In genomic region chr17:55334285-55334684, GRCh38 we compare ENCODE assay signal across 26 cellular contexts.
DNase-seq lines count a peak whose midpoint lies in the region; ATAC-seq, FAIRE-seq and TF ChIP-seq lines count a peak whose summit lies in the region.
"Had no signal": no experiment of that assay in that cellular context is flagged by ENCODE, and none has a peak within 500 bp of the region (broad histone marks: within the 10 kb centered on the region; RNA-seq: fewer than 3 reads in every experiment).

No MANE protein-coding gene starts in this region.

- H3K27ac ChIP-seq in GM23338 (ENCODE audit: low read depth) (no peak overlapping the region), astrocyte (ENCODE audit: low read depth, low read length) (no peak overlapping the region), thoracic aorta (no peak overlapping the region)
- H3K27ac ChIP-seq: BLaER1, esophagus squamous epithelium, KMS-11, skin epidermis had no signal

- no peaks in the 10 kb centered on the region for H3K36me3 ChIP-seq in GM23338 (ENCODE audit: insufficient read depth)
- H3K36me3 ChIP-seq in astrocyte (ENCODE audit: insufficient read depth, low read length): no peaks in the 10 kb centered on the region
- no peaks in the 10 kb centered on the region for H3K36me3 ChIP-seq in thoracic aorta
- H3K36me3 ChIP-seq: BLaER1, esophagus squamous epithelium had no signal

- no peak for DNase-seq in GM23338 (ENCODE audit: low spot score)
- DNase-seq in astrocyte (ENCODE audit: low read depth): peak; percentile 73
- DNase-seq in foreskin fibroblast: peak; percentile 51 to 80
- DNase-seq in thoracic aorta (ENCODE audit: low spot score): no peak
- DNase-seq in OCI-M2 (lab: John Stamatoyannopoulos, UW; ENCODE audit: unreplicated experiment): no peak
- DNase-seq in stimulated activated naive CD8-positive, alpha-beta T cell treated with anti-CD3 and anti-CD28 coated beads, Interleukin-15, Interleukin-2, amounts not matched to agents 100 U/mL and 50 U/mL, for 24 hours: no peak
- no peak for DNase-seq in glomerular visceral epithelial cell (ENCODE audit: extremely low spot score)
- no peak for DNase-seq in HEK293T (ENCODE audit: extremely low spot score)
- DNase-seq: activated CD4-positive, alpha-beta T cell treated with anti-CD3 and anti-CD28 coated beads, Interleukin-2, amount 10 ng/mL, durations not matched to agents 7 days and 5 days; activated gamma-delta T cell; cerebellar nuclear complex; effector CD8-positive, alpha-beta T cell; esophagus squamous epithelium; GDM1; kidney glomerular epithelial cell; mesenchymal stem cell; naive thymus-derived CD8-positive, alpha-beta T cell; NCI-H1048; NCI-H2029 treated with DMSO at 0.1 percent for 48 hours; NCI-H524; stimulated activated CD4-positive, alpha-beta T cell treated with anti-CD3 and anti-CD28 coated beads, Interleukin-2, amount 100 ng/mL, for 48 hours; SW 1271 had no signal

- H3K36me3 Mint-ChIP-seq in GM23338 (ENCODE audit: low read depth) (no peaks in the 10 kb centered on the region), astrocyte (ENCODE audit: low read depth, unreplicated experiment) (no peaks in the 10 kb centered on the region)
- H3K36me3 Mint-ChIP-seq: naive thymus-derived CD8-positive, alpha-beta T cell had no signal

- no peak overlapping the region for H3K4me3 ChIP-seq in GM23338
- H3K4me3 ChIP-seq in astrocyte (ENCODE audit: insufficient read depth, low read depth, low read length): no peak overlapping the region
- H3K4me3 ChIP-seq in foreskin fibroblast (ENCODE audit: low read depth in 1 of 2, low read length in 2 of 2): no peak overlapping the region
- H3K4me3 ChIP-seq in thoracic aorta: no peak overlapping the region
- H3K4me3 ChIP-seq: BLaER1, esophagus squamous epithelium, skin epidermis had no signal

- H3K9me2 ChIP-seq in GM23338 (ENCODE audit: insufficient read depth): no peaks in the 10 kb centered on the region

- H3K9me3 ChIP-seq in astrocyte (ENCODE audit: insufficient read depth, low read depth, low read length) (no peaks in the 10 kb centered on the region), thoracic aorta (no peaks in the 10 kb centered on the region)
- H3K9me3 ChIP-seq: esophagus squamous epithelium had no signal

- H2AFZ ChIP-seq in GM23338: peak overlapping the region; percentile 28; the same call in 1 of the 2 replicates
- H2AFZ ChIP-seq in astrocyte (ENCODE audit: low read depth, low read length): peak overlapping the region; percentile 30

- TF ChIP-seq CTCF in GM23338 (conservative IDR thresholded peaks at IDR 0.05; ENCODE audit: low read depth in 2 of 2) (no peak), astrocyte (IDR thresholded peaks at IDR 0.05; ENCODE audit: insufficient read depth, low read depth, low read length) (no peak), foreskin fibroblast (IDR thresholded peaks at IDR 0.05; ENCODE audit: low read depth, low read length) (no peak), thoracic aorta (IDR thresholded peaks at IDR 0.05) (no peak)

- H4K20me1 ChIP-seq in GM23338 (replicated peaks; ENCODE audit: insufficient read depth) (no peaks in the 10 kb centered on the region), astrocyte (ENCODE audit: insufficient read depth, low read length) (no peaks in the 10 kb centered on the region)
- H4K20me1 ChIP-seq: BLaER1 had no signal

- H3K9me3 Mint-ChIP-seq in GM23338: no peaks in the 10 kb centered on the region
- peaks cover 2% of the 10 kb centered on the region for H3K9me3 Mint-ChIP-seq in astrocyte (ENCODE audit: unreplicated experiment)
- H3K9me3 Mint-ChIP-seq: naive thymus-derived CD8-positive, alpha-beta T cell had no signal

- POLR2A ChIA-PET in HEK293T (lab: Yijun Ruan, JAX): no interaction called here

- ATAC-seq in GM23338: no peak
- ATAC-seq in thoracic aorta (ENCODE audit: insufficient number of reproducible peaks, low FRiP score, low read depth): peak; percentile 50
- no peak for ATAC-seq in stimulated activated naive CD8-positive, alpha-beta T cell treated with anti-CD3 and anti-CD28 coated beads, Interleukin-15, Interleukin-2, amounts not matched to agents 100 U/mL and 50 U/mL, for 24 hours
- ATAC-seq: naive thymus-derived CD8-positive, alpha-beta T cell had no signal

- no peak overlapping the region for H3K4me3 Mint-ChIP-seq in GM23338
- no peak overlapping the region for H3K4me3 Mint-ChIP-seq in astrocyte (ENCODE audit: unreplicated experiment)
- H3K4me3 Mint-ChIP-seq: activated CD4-positive, alpha-beta T cell treated with anti-CD3 and anti-CD28 coated beads, Interleukin-2, amount 10 ng/mL, durations not matched to agents 7 days and 5 days; naive thymus-derived CD8-positive, alpha-beta T cell had no signal

- no peak overlapping the region for H3K9ac ChIP-seq in astrocyte (ENCODE audit: low read length)
- H3K9ac ChIP-seq: BLaER1, KMS-11 had no signal

- H3K4me2 ChIP-seq in GM23338 (no peak overlapping the region), astrocyte (ENCODE audit: low read length) (no peak overlapping the region)
- H3K4me2 ChIP-seq: BLaER1, KMS-11 had no signal

- H3F3A ChIP-seq in GM23338 (replicated peaks; ENCODE audit: low read depth): no peaks in the 10 kb centered on the region

- no peak overlapping the region for H3K27ac Mint-ChIP-seq in GM23338
- no peak overlapping the region for H3K27ac Mint-ChIP-seq in astrocyte (ENCODE audit: unreplicated experiment)
- H3K27ac Mint-ChIP-seq: activated CD4-positive, alpha-beta T cell treated with anti-CD3 and anti-CD28 coated beads, Interleukin-2, amount 10 ng/mL, durations not matched to agents 7 days and 5 days; naive thymus-derived CD8-positive, alpha-beta T cell had no signal

- CTCF ChIA-PET in HEK293T (lab: Yijun Ruan, JAX): interaction anchor here (0.6 kb wide), 1 partner anchor 18 kb away, joined by 3 read pairs; no protein-coding TSS in a partner anchor

- H3K27me3 Mint-ChIP-seq in GM23338 (ENCODE audit: insufficient read depth, low read depth, poor library complexity) (peaks cover 5% of the 10 kb centered on the region), astrocyte (ENCODE audit: low read depth, unreplicated experiment) (peaks cover 16% of the 10 kb centered on the region)

- H3K27me3 ChIP-seq in GM23338 (ENCODE audit: insufficient read depth) (no peaks in the 10 kb centered on the region), astrocyte (ENCODE audit: insufficient read depth, low read length) (no peaks in the 10 kb centered on the region), thoracic aorta (replicated peaks; ENCODE audit: insufficient read depth) (no peaks in the 10 kb centered on the region)
- H3K27me3 ChIP-seq: BLaER1, esophagus squamous epithelium had no signal

- H3K4me1 Mint-ChIP-seq in GM23338: peaks cover 14% of the 10 kb centered on the region
- H3K4me1 Mint-ChIP-seq in astrocyte (ENCODE audit: low read depth, unreplicated experiment): peaks cover 6% of the 10 kb centered on the region

- no peak for FAIRE-seq in astrocyte (lab: Jason Lieb, UNC)
- FAIRE-seq: GM12892 had no signal

- H3K4me1 ChIP-seq in GM23338 (ENCODE audit: insufficient read depth) (peaks cover 15% of the 10 kb centered on the region), astrocyte (ENCODE audit: insufficient read depth, low read length) (peaks cover 3% of the 10 kb centered on the region), thoracic aorta (ENCODE audit: control insufficient read depth in 1 of 2, low read depth in 2 of 2) (peaks cover 4 to 20% of the 10 kb centered on the region in 2 donors)
- H3K4me1 ChIP-seq: BLaER1, esophagus squamous epithelium had no signal

- H3K79me2 ChIP-seq in GM23338 (replicated peaks; ENCODE audit: insufficient read depth) (no peaks in the 10 kb centered on the region), astrocyte (ENCODE audit: insufficient read depth, low read length) (no peaks in the 10 kb centered on the region)

TF ChIP-seq in HEK293T, 16 proteins besides CTCF, POLR2A, EP300 and RAD21:
- TF ChIP-seq BHLHE40 (IDR thresholded peaks at IDR 0.05; ENCODE audit: borderline replicate concordance): no peak
- TF ChIP-seq FOXA1 (IDR thresholded peaks at IDR 0.05): no peak
- no peak for TF ChIP-seq NFRKB (IDR thresholded peaks at IDR 0.05)
- TF ChIP-seq L3MBTL2 (conservative IDR thresholded peaks at IDR 0.05): no peak
- TF ChIP-seq SUZ12 (IDR thresholded peaks at IDR 0.05): no peak
- TF ChIP-seq CTBP1 (IDR thresholded peaks at IDR 0.05; ENCODE audit: borderline replicate concordance): no peak
- no peak for TF ChIP-seq SP1 (IDR thresholded peaks at IDR 0.05)
- TF ChIP-seq TARDBP (IDR thresholded peaks at IDR 0.05): no peak
TF ChIP-seq in HEK293T: peak in this region for 0.

Comparison
In these comparisons a context has a peak if more than half of its experiments do, and no peak if none do; other contexts are left out.
1. DNase-seq: peak in astrocyte (single experiment) and foreskin fibroblast (2 of 2); none in GM23338 (single experiment), thoracic aorta (single experiment), OCI-M2 (single experiment), stimulated activated naive CD8-positive, alpha-beta T cell treated with anti-CD3 and anti-CD28 coated beads, Interleukin-15, Interleukin-2, amounts not matched to agents 100 U/mL and 50 U/mL, for 24 hours (single experiment), glomerular visceral epithelial cell (single experiment) and HEK293T (single experiment).